ENCODE assay signal across 1 cellular context in the genomic region with DNA sequence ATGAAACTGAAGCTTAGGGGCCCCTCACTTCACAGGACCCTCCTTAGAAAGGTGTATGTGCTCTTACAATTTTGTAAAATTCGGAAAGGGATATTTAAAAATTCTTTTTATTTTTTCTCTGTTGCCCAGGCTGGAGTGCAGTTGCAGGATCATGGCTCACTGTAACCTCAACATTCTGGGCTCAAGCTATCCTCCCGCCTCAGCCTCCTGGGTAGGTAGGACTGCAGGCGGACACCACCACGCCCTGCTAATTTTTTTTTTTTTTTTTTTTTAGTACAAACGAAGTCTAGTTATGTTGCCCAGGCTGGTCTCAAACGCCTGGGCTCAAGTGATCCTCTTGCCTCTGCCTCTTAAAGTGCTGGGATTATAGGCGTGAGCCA.
TF ChIP-seq lines count a peak whose summit lies in the region.

No MANE protein-coding gene starts in this region.

TF ChIP-seq in HCT116, 20 proteins besides CTCF, POLR2A, EP300 and RAD21 (continued from another document):
- TF ChIP-seq, protein P1, sequence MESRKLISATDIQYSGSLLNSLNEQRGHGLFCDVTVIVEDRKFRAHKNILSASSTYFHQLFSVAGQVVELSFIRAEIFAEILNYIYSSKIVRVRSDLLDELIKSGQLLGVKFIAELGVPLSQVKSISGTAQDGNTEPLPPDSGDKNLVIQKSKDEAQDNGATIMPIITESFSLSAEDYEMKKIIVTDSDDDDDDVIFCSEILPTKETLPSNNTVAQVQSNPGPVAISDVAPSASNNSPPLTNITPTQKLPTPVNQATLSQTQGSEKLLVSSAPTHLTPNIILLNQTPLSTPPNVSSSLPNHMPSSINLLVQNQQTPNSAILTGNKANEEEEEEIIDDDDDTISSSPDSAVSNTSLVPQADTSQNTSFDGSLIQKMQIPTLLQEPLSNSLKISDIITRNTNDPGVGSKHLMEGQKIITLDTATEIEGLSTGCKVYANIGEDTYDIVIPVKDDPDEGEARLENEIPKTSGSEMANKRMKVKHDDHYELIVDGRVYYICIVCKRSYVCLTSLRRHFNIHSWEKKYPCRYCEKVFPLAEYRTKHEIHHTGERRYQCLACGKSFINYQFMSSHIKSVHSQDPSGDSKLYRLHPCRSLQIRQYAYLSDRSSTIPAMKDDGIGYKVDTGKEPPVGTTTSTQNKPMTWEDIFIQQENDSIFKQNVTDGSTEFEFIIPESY (IDR thresholded peaks at IDR 0.05; ENCODE audit: extremely low read depth, insufficient replicate concordance, low read length): no peak
- TF ChIP-seq SIN3A (IDR thresholded peaks at IDR 0.05; ENCODE audit: low read depth) (no peak), EZH2 (IDR thresholded peaks at IDR 0.05) (no peak), ZNF274 (IDR thresholded peaks at IDR 0.05; ENCODE audit: low read depth, low read length) (no peak), YY1 (IDR thresholded peaks at IDR 0.05; ENCODE audit: extremely low read depth, insufficient replicate concordance, low read depth, low read length) (no peak), JUND (IDR thresholded peaks at IDR 0.05) (no peak), SP1 (IDR thresholded peaks at IDR 0.05; ENCODE audit: low read depth) (no peak), TCF7L2 (IDR thresholded peaks at IDR 0.05; ENCODE audit: borderline replicate concordance, extremely low read depth, insufficient read depth, insufficient read length) (no peak), POLR2AphosphoS5 (IDR thresholded peaks at IDR 0.05; ENCODE audit: low read depth, low read length) (no peak)
- TF ChIP-seq, protein P2, sequence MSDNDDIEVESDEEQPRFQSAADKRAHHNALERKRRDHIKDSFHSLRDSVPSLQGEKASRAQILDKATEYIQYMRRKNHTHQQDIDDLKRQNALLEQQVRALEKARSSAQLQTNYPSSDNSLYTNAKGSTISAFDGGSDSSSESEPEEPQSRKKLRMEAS (IDR thresholded peaks at IDR 0.05): no peak
TF ChIP-seq in HCT116: peak in this region for 0.
